Comparison of ENCODE assay signal across 8 cellular contexts in genomic region chr19:13796301-13797057, GRCh38. TPM values are rescaled to one million over a fixed set of nuclear protein-coding genes. Genes with fewer than 3 reads are reported as not detected.
DNase-seq lines count a peak whose midpoint lies in the region; ATAC-seq and TF ChIP-seq lines count a peak whose summit lies in the region.

No MANE protein-coding gene starts in this region.

- peaks cover 5% of the 10 kb centered on the region for H3K79me2 ChIP-seq in ACC112 (ENCODE audit: control insufficient read depth, insufficient read depth, low read length, unreplicated experiment)

- no peak overlapping the region for H2AFZ ChIP-seq in ACC112 (ENCODE audit: low read length, unreplicated experiment)

- H3K27me3 ChIP-seq in ACC112 (ENCODE audit: insufficient read depth, low read length) = no peaks in the 10 kb centered on the region
- no peaks in the 10 kb centered on the region for H3K27me3 ChIP-seq in neutrophil

- TF ChIP-seq CTCF in VCaP (conservative IDR thresholded peaks at IDR 0.05) = no peak
- TF ChIP-seq CTCF in foreskin fibroblast (IDR thresholded peaks at IDR 0.05; ENCODE audit: low read depth, low read length) = peak; percentile 52
- no peak for TF ChIP-seq CTCF in neutrophil (IDR thresholded peaks at IDR 0.05)

- H3K4me1 ChIP-seq in ACC112 (ENCODE audit: control insufficient read depth, insufficient read depth, low read length, unreplicated experiment) = peaks cover 19% of the 10 kb centered on the region
- H3K4me1 ChIP-seq in neutrophil (ENCODE audit: control insufficient read depth in 1 of 2, insufficient read depth in 1 of 2, low read depth in 1 of 2, low read length in 1 of 2) = peaks cover 18 to 20% of the 10 kb centered on the region in 2 experiments

- no peaks in the 10 kb centered on the region for H3K9me3 ChIP-seq in neutrophil

- peak; percentile 83 for DNase-seq in H4 (ENCODE audit: low spot score)
- peak; percentile 93 to 97 for DNase-seq in foreskin fibroblast
- no peak for DNase-seq in effector CD8-positive, alpha-beta T cell (lab: John Stamatoyannopoulos, UW)

- H3K4me3 ChIP-seq in ACC112 (ENCODE audit: low read depth, low read length) (peak overlapping the region; percentile 88), foreskin fibroblast (ENCODE audit: low read depth in 1 of 2, low read length in 2 of 2) (peak overlapping the region; percentile 77 to 95), neutrophil (ENCODE audit: low read depth in 1 of 2, low read length in 1 of 2) (peak overlapping the region; percentile 71 to 83)

- ATAC-seq in GM21526 (IDR thresholded peaks at IDR 0.05; ENCODE audit: low FRiP score, unreplicated experiment) (no peak), GM21737 (IDR thresholded peaks at IDR 0.05; ENCODE audit: unreplicated experiment) (no peak)

- no peaks in the 10 kb centered on the region for H3K36me3 ChIP-seq in ACC112 (ENCODE audit: insufficient read depth, low read length)
- H3K36me3 ChIP-seq in neutrophil = no peaks in the 10 kb centered on the region

- H3K27ac ChIP-seq in ACC112 (ENCODE audit: low read depth, low read length) (peak overlapping the region; percentile 91), VCaP (peak overlapping the region; percentile 83; the same call in 1 of the 2 replicates), neutrophil (peak overlapping the region; percentile 36)

RNA-seq across cellular contexts. Expression of gene ZSWIM4, which starts 1.2 kb away (rescaled TPM):
- 1.3 and 5.7 TPM in 2 replicates for total RNA-seq in H4 (2014; rRNA removed; shearing (Covaris generic))

RNA-seq across cellular contexts. Expression of gene C19orf53, which starts 22.2 kb away (rescaled TPM):
- total RNA-seq in H4 (2014; rRNA removed; shearing (Covaris generic)) = 306 and 385 TPM in 2 replicates

RNA-seq across cellular contexts. Expression of gene MRI1, which starts 32.2 kb away (rescaled TPM):
- total RNA-seq in H4 (2014; rRNA removed; shearing (Covaris generic)) = 19.8 and 31.9 TPM in 2 replicates

Comparison
In these comparisons a context has a peak if more than half of its experiments do, and no peak if none do; other contexts are left out.
1. H3K27ac ChIP-seq: peak in every context shown above with its lines; median percentile 91 in ACC112; 83 in VCaP; 36 in neutrophil.